In genomic region chr11:2507945-2508749, GRCh38 we compare ENCODE assay signal across 22 cellular contexts.
DNase-seq lines count a peak whose midpoint lies in the region; TF ChIP-seq lines count a peak whose summit lies in the region.
"Had no signal": no experiment of that assay in that cellular context is flagged by ENCODE, and none has a peak within 500 bp of the region (broad histone marks: within the 10 kb centered on the region; RNA-seq: fewer than 3 reads in every experiment).

No MANE protein-coding gene starts in this region.

- no peak overlapping the region for H2BK12ac ChIP-seq in neuronal stem cell (ENCODE audit: low read length)

- H3K36me3 ChIP-seq in BLaER1 = no peaks in the 10 kb centered on the region
- no peaks in the 10 kb centered on the region for H3K36me3 ChIP-seq in neuronal stem cell (replicated peaks in 1 of 2; ENCODE audit: control insufficient read depth in 2 of 2, insufficient read depth in 2 of 2, low read length in 2 of 2)
- H3K36me3 ChIP-seq: brain microvascular endothelial cell, colonic mucosa, prostate gland had no signal

- no peak overlapping the region for H3K4me3 ChIP-seq in BLaER1
- no peak overlapping the region for H3K4me3 ChIP-seq in neuronal stem cell (ENCODE audit: low read length in 2 of 2)
- H3K4me3 ChIP-seq: colonic mucosa, GM12878, prostate gland, skin epidermis had no signal

- no peak overlapping the region for H2AK5ac ChIP-seq in neuronal stem cell (ENCODE audit: low read depth, low read length)

- H3K18ac ChIP-seq in neuronal stem cell (ENCODE audit: low read length) = no peak overlapping the region

- no peaks in the 10 kb centered on the region for H3K36me3 Mint-ChIP-seq in chondrocyte (ENCODE audit: low read depth)

- H3K4me3 Mint-ChIP-seq in chondrocyte (ENCODE audit: unreplicated experiment) = no peak overlapping the region
- H3K4me3 Mint-ChIP-seq: activated CD8-positive, alpha-beta T cell treated with anti-CD3 and anti-CD28 coated beads, Interleukin-2, amount 10 ng/mL, durations not matched to agents 7 days and 5 days; nephron progenitor cell had no signal

- peaks cover 1% of the 10 kb centered on the region for H3K9me3 Mint-ChIP-seq in chondrocyte (ENCODE audit: low read depth)
- H3K9me3 Mint-ChIP-seq: nephron progenitor cell had no signal

- H3K4ac ChIP-seq in neuronal stem cell (ENCODE audit: low read length) = no peak overlapping the region

- no peak overlapping the region for H4K91ac ChIP-seq in neuronal stem cell (ENCODE audit: low read depth, low read length, poor library complexity)

- H3K27me3 ChIP-seq in BLaER1 (no peaks in the 10 kb centered on the region), neuronal stem cell (ENCODE audit: control insufficient read depth in 3 of 3, insufficient read depth in 3 of 3, low read depth in 1 of 3, low read length in 3 of 3) (peaks cover 0 to 15% (median 4%) of the 10 kb centered on the region in 3 experiments)
- H3K27me3 ChIP-seq: colonic mucosa had no signal

- no peak for TF ChIP-seq CTCF in chondrocyte (IDR thresholded peaks at IDR 0.05)

- H3K27me3 Mint-ChIP-seq in chondrocyte (ENCODE audit: low read depth) = peaks cover 49% of the 10 kb centered on the region

- no peaks in the 10 kb centered on the region for H3K79me1 ChIP-seq in neuronal stem cell (ENCODE audit: low read depth, low read length)

- no CpG with 5 or more reads among the region's 12 CpGs for WGBS in neuronal stem cell (ENCODE audit: extremely low coverage in 2 of 2, insufficient read length in 2 of 2, insufficient replicate concordance in 1 of 2), 2 donors

- no peak overlapping the region for H3K23ac ChIP-seq in neuronal stem cell (ENCODE audit: low read depth, low read length, poor library complexity)

- H3K4me1 Mint-ChIP-seq in chondrocyte (ENCODE audit: low read depth) = no peaks in the 10 kb centered on the region

- H2BK120ac ChIP-seq in neuronal stem cell (ENCODE audit: low read depth, low read length) = no peak overlapping the region

- H2BK15ac ChIP-seq in neuronal stem cell (ENCODE audit: low read length) = no peak overlapping the region

- H4K8ac ChIP-seq in neuronal stem cell (ENCODE audit: low read depth, low read length) = no peak overlapping the region

- H4K20me1 ChIP-seq in BLaER1 = peaks cover 47% of the 10 kb centered on the region

- H3K14ac ChIP-seq in neuronal stem cell (ENCODE audit: low read length) = peak overlapping the region; percentile 47

- H3K4me1 ChIP-seq in BLaER1 (peaks cover 50% of the 10 kb centered on the region), neuronal stem cell (ENCODE audit: control insufficient read depth in 2 of 2, insufficient read depth in 1 of 2, low read depth in 1 of 2, low read length in 2 of 2) (no peaks in the 10 kb centered on the region)
- H3K4me1 ChIP-seq: colonic mucosa, prostate gland had no signal

- H2BK5ac ChIP-seq in neuronal stem cell (ENCODE audit: low read length) = no peak overlapping the region

- H3K9ac ChIP-seq in BLaER1 (no peak overlapping the region), neuronal stem cell (ENCODE audit: low read depth, low read length, poor library complexity) (no peak overlapping the region)

- DNase-seq in AG08396 (ENCODE audit: low spot score) (peak; percentile 2), chondrocyte (ENCODE audit: low spot score) (peak; percentile 47), neuronal stem cell (ENCODE audit: low spot score) (no peak), DMS53 (lab: John Stamatoyannopoulos, UW) (no peak), NOMO-1 treated with dmso at 0.1 percent for 144 hours (lab: John Stamatoyannopoulos, UW; ENCODE audit: unreplicated experiment) (no peak), EL (no peak)
- DNase-seq: activated CD8-positive, alpha-beta T cell treated with anti-CD3 and anti-CD28 coated beads, Interleukin-2, amount 10 ng/mL, durations not matched to agents 7 days and 5 days; brain microvascular endothelial cell; colonic mucosa; DMS79; midbrain; NCI-H1048; NCI-H2029 treated with DMSO at 0.1 percent for 48 hours; NCI-H345; NCI-H774; nephron progenitor cell; stimulated activated CD4-positive, alpha-beta T cell treated with anti-CD3 and anti-CD28 coated beads, Interleukin-2, amount 100 ng/mL, for 48 hours; stimulated activated naive CD4-positive, alpha-beta T cell had no signal

- H3K4me2 ChIP-seq in BLaER1 (peak overlapping the region; percentile 85), neuronal stem cell (ENCODE audit: insufficient read depth, low read length, poor library complexity, severe bottlenecking) (no peak overlapping the region)

- H2AFZ ChIP-seq in neuronal stem cell (ENCODE audit: low read length) = no peak overlapping the region

- H3K27ac Mint-ChIP-seq in chondrocyte (ENCODE audit: unreplicated experiment) = no peak overlapping the region
- H3K27ac Mint-ChIP-seq: activated CD8-positive, alpha-beta T cell treated with anti-CD3 and anti-CD28 coated beads, Interleukin-2, amount 10 ng/mL, durations not matched to agents 7 days and 5 days; nephron progenitor cell had no signal

- no peaks in the 10 kb centered on the region for H3K9me3 ChIP-seq in BLaER1
- H3K9me3 ChIP-seq in neuronal stem cell (replicated peaks in 1 of 2; ENCODE audit: control insufficient read depth in 2 of 2, insufficient read depth in 1 of 2, low read depth in 1 of 2, low read length in 2 of 2) = no peaks in the 10 kb centered on the region
- H3K9me3 ChIP-seq: colonic mucosa, prostate gland had no signal

- H3K27ac ChIP-seq in BLaER1 = no peak overlapping the region
- H3K27ac ChIP-seq in neuronal stem cell (replicated peaks; ENCODE audit: low read length) = no peak overlapping the region
- H3K27ac ChIP-seq: brain microvascular endothelial cell, colonic mucosa, prostate gland, skin epidermis had no signal

Comparison
In these comparisons a context has a peak if more than half of its experiments do, and no peak if none do; other contexts are left out.
1. DNase-seq: peak in AG08396 (single experiment) and chondrocyte (single experiment); none in neuronal stem cell (single experiment), DMS53 (single experiment), NOMO-1 treated with dmso at 0.1 percent for 144 hours (single experiment) and EL (single experiment).